Comparison of ENCODE assay signal across 8 cellular contexts in genomic region chr1:202586018-202586821, GRCh38.
DNase-seq lines count a peak whose midpoint lies in the region; ATAC-seq and TF ChIP-seq lines count a peak whose summit lies in the region.

No MANE protein-coding gene starts in this region.

- H3K9me3 ChIP-seq in heart right ventricle = no peaks in the 10 kb centered on the region
- no peaks in the 10 kb centered on the region for H3K9me3 ChIP-seq in naive thymus-derived CD4-positive, alpha-beta T cell (ENCODE audit: control insufficient read depth in 2 of 3, low read length in 3 of 3)

- POLR2A ChIA-PET in naive thymus-derived CD4-positive, alpha-beta T cell (lab: Charles Lee) = no interaction called here

- H3K27ac ChIP-seq in heart right ventricle = peak overlapping the region in 9 of 10 donors; percentile 29 to 96 (median 91)
- H3K27ac ChIP-seq in naive thymus-derived CD4-positive, alpha-beta T cell (ENCODE audit: low read depth, low read length) = no peak overlapping the region

- H3K4me3 Mint-ChIP-seq in naive thymus-derived CD4-positive, alpha-beta T cell = no peak overlapping the region

- WGBS in heart right ventricle, 2 donors = 32 to 33% methylated on average over 4 of the region's 4 CpGs

- peak; percentile 43 for DNase-seq in RPMI7951 (ENCODE audit: low read depth)
- DNase-seq in heart right ventricle = peak in 1 of 2 donors; percentile 26
- peak; percentile 33 for DNase-seq in stromal cell of bone marrow (ENCODE audit: low read depth)
- no peak for DNase-seq in UCSD-AML1 (lab: John Stamatoyannopoulos, UW; ENCODE audit: unreplicated experiment)
- no peak for DNase-seq in stimulated activated CD4-positive, alpha-beta T cell treated with anti-CD3 and anti-CD28 coated beads, Interleukin-1b, Interleukin-23, amount 100 ng/mL, for 48 hours
- DNase-seq in naive thymus-derived CD4-positive, alpha-beta T cell = no peak
- DNase-seq in activated CD4-positive, alpha-beta T cell treated with anti-CD3 and anti-CD28 coated beads for 4 hours = no peak

- no peaks in the 10 kb centered on the region for H3K9me3 Mint-ChIP-seq in naive thymus-derived CD4-positive, alpha-beta T cell

- ATAC-seq in HG02981 (IDR thresholded peaks at IDR 0.05; ENCODE audit: unreplicated experiment) (peak; percentile 54), heart right ventricle (no peak)
- no peak for ATAC-seq in naive thymus-derived CD4-positive, alpha-beta T cell

- no peak overlapping the region for H3K27ac Mint-ChIP-seq in naive thymus-derived CD4-positive, alpha-beta T cell

- H3K4me1 ChIP-seq in heart right ventricle = peaks cover 21 to 74% (median 60%) of the 10 kb centered on the region in 9 donors
- no peaks in the 10 kb centered on the region for H3K4me1 ChIP-seq in naive thymus-derived CD4-positive, alpha-beta T cell (ENCODE audit: control insufficient read depth in 2 of 2, insufficient read depth in 2 of 2, low read length in 2 of 2)

- H3K27me3 Mint-ChIP-seq in naive thymus-derived CD4-positive, alpha-beta T cell = no peaks in the 10 kb centered on the region

- TF ChIP-seq CTCF in heart right ventricle (IDR thresholded peaks at IDR 0.05) = no peak

- peaks cover 0 to 39% (median 9%) of the 10 kb centered on the region in 9 donors for H3K36me3 ChIP-seq in heart right ventricle
- peaks cover 0 to 3% (median 0%) of the 10 kb centered on the region in 3 experiments for H3K36me3 ChIP-seq in naive thymus-derived CD4-positive, alpha-beta T cell (ENCODE audit: control insufficient read depth in 2 of 3, insufficient read depth in 3 of 3, low read length in 3 of 3)

- no peak overlapping the region for H3K4me3 ChIP-seq in heart right ventricle
- H3K4me3 ChIP-seq in naive thymus-derived CD4-positive, alpha-beta T cell (ENCODE audit: low read length) = no peak overlapping the region

- peaks cover under 1 to 25% (median 10%) of the 10 kb centered on the region in 5 donors for H3K36me3 Mint-ChIP-seq in naive thymus-derived CD4-positive, alpha-beta T cell

- intact Hi-C loops in heart right ventricle (cut with DNase I) = loop anchor here in 2 of 10 donors (5.0 to 10.0 kb wide), 2 partner anchors 36 to 241 kb away; partner anchors contain the start of genes PPP1R12B (in 1 of the 2) and UBE2T (in 1 of the 2)
- intact Hi-C loops in naive thymus-derived CD4-positive, alpha-beta T cell (cut with micrococcal nuclease) = no loop called here

- peaks cover 0 to 10% (median 0%) of the 10 kb centered on the region in 7 donors for H3K4me1 Mint-ChIP-seq in naive thymus-derived CD4-positive, alpha-beta T cell

- H3K27me3 ChIP-seq in heart right ventricle = peaks cover 0 to 77% (median 0%) of the 10 kb centered on the region in 7 donors
- H3K27me3 ChIP-seq in naive thymus-derived CD4-positive, alpha-beta T cell (ENCODE audit: control insufficient read depth in 2 of 2, insufficient read depth in 2 of 2, low read length in 2 of 2) = no peaks in the 10 kb centered on the region

- CTCF ChIA-PET in naive thymus-derived CD4-positive, alpha-beta T cell (lab: Charles Lee) = no interaction called here

Comparison
In these comparisons a context has a peak if more than half of its experiments do, and no peak if none do; other contexts are left out.
1. DNase-seq: peak in RPMI7951 (single experiment) and stromal cell of bone marrow (single experiment); none in UCSD-AML1 (single experiment), stimulated activated CD4-positive, alpha-beta T cell treated with anti-CD3 and anti-CD28 coated beads, Interleukin-1b, Interleukin-23, amount 100 ng/mL, for 48 hours (single experiment), naive thymus-derived CD4-positive, alpha-beta T cell (0 of 9) and activated CD4-positive, alpha-beta T cell treated with anti-CD3 and anti-CD28 coated beads for 4 hours (0 of 2).